In genomic region chr10:130969700-130970099, GRCh38 we compare ENCODE assay signal across 16 cellular contexts.
DNase-seq lines count a peak whose midpoint lies in the region; ATAC-seq and TF ChIP-seq lines count a peak whose summit lies in the region.
"Had no signal": no experiment of that assay in that cellular context is flagged by ENCODE, and none has a peak within 500 bp of the region (broad histone marks: within the 10 kb centered on the region; RNA-seq: fewer than 3 reads in every experiment).

No MANE protein-coding gene starts in this region.

- H3K36me3 ChIP-seq in right atrium auricular region (no peaks in the 10 kb centered on the region), heart left ventricle (no peaks in the 10 kb centered on the region), neuronal stem cell (replicated peaks in 1 of 2; ENCODE audit: control insufficient read depth in 2 of 2, insufficient read depth in 2 of 2, low read length in 2 of 2) (no peaks in the 10 kb centered on the region)
- H3K36me3 ChIP-seq: BLaER1 treated with 17β-estradiol and CSF1 and Interleukin-3, amounts not matched to agents 10 nM and 100 nM had no signal

- TF ChIP-seq POLR2A in heart left ventricle (IDR thresholded peaks at IDR 0.05): no peak

- H3K4me3 ChIP-seq in right atrium auricular region (no peak overlapping the region), heart left ventricle (no peak overlapping the region), neuronal stem cell (ENCODE audit: low read length in 2 of 2) (no peak overlapping the region)
- H3K4me3 ChIP-seq: A549; BLaER1 treated with 17β-estradiol and CSF1 and Interleukin-3, amounts not matched to agents 10 nM and 100 nM had no signal

- no peaks in the 10 kb centered on the region for H3K4me1 ChIP-seq in right atrium auricular region
- no peaks in the 10 kb centered on the region for H3K4me1 ChIP-seq in heart left ventricle
- H3K4me1 ChIP-seq in neuronal stem cell (ENCODE audit: control insufficient read depth in 2 of 2, insufficient read depth in 1 of 2, low read depth in 1 of 2, low read length in 2 of 2): no peaks in the 10 kb centered on the region
- H3K4me1 ChIP-seq: A549, Caco-2 had no signal

- TF ChIP-seq CTCF in right atrium auricular region (IDR thresholded peaks at IDR 0.05) (no peak), heart left ventricle (IDR thresholded peaks at IDR 0.05) (no peak)

- H3K27me3 ChIP-seq in right atrium auricular region: no peaks in the 10 kb centered on the region
- H3K27me3 ChIP-seq in heart left ventricle: peaks cover 0 to 14% (median 0%) of the 10 kb centered on the region in 9 donors
- H3K27me3 ChIP-seq in neuronal stem cell (ENCODE audit: control insufficient read depth in 3 of 3, insufficient read depth in 3 of 3, low read depth in 1 of 3, low read length in 3 of 3): no peaks in the 10 kb centered on the region
- H3K27me3 ChIP-seq: BLaER1 treated with 17β-estradiol and CSF1 and Interleukin-3, amounts not matched to agents 10 nM and 100 nM had no signal

- H3K79me1 ChIP-seq in neuronal stem cell (ENCODE audit: low read depth, low read length): peaks cover 3% of the 10 kb centered on the region

- no peak overlapping the region for H2AK5ac ChIP-seq in neuronal stem cell (ENCODE audit: low read depth, low read length)

- H3K9me3 ChIP-seq in right atrium auricular region (no peaks in the 10 kb centered on the region), heart left ventricle (no peaks in the 10 kb centered on the region), neuronal stem cell (replicated peaks in 1 of 2; ENCODE audit: control insufficient read depth in 2 of 2, insufficient read depth in 1 of 2, low read depth in 1 of 2, low read length in 2 of 2) (peaks cover 0 to 4% of the 10 kb centered on the region in 2 donors)
- H3K9me3 ChIP-seq: A549, Caco-2 had no signal

- H2BK15ac ChIP-seq in neuronal stem cell (ENCODE audit: low read length): no peak overlapping the region

- no peak overlapping the region for H2AFZ ChIP-seq in neuronal stem cell (ENCODE audit: low read length)

- no peak overlapping the region for H2BK120ac ChIP-seq in neuronal stem cell (ENCODE audit: low read depth, low read length)

- H3K4me2 ChIP-seq in neuronal stem cell (ENCODE audit: insufficient read depth, low read length, poor library complexity, severe bottlenecking): no peak overlapping the region
- H3K4me2 ChIP-seq: A549; BLaER1 treated with 17β-estradiol and CSF1 and Interleukin-3, amounts not matched to agents 10 nM and 100 nM had no signal

- H2BK5ac ChIP-seq in neuronal stem cell (ENCODE audit: low read length): no peak overlapping the region

- intact Hi-C loops in heart left ventricle (cut with DNase I): no loop called here

- no peak overlapping the region for H3K14ac ChIP-seq in neuronal stem cell (ENCODE audit: low read length)

- H3K23ac ChIP-seq in neuronal stem cell (ENCODE audit: low read depth, low read length, poor library complexity): no peak overlapping the region

- no peak for ATAC-seq in heart left ventricle
- ATAC-seq: A549; CD8-positive, alpha-beta T cell had no signal

- H4K91ac ChIP-seq in neuronal stem cell (ENCODE audit: low read depth, low read length, poor library complexity): no peak overlapping the region

- H3K27ac ChIP-seq in right atrium auricular region (no peak overlapping the region), heart left ventricle (no peak overlapping the region), neuronal stem cell (replicated peaks; ENCODE audit: low read length) (no peak overlapping the region)
- H3K27ac ChIP-seq: 22Rv1; A549; BLaER1 treated with 17β-estradiol and CSF1 and Interleukin-3, amounts not matched to agents 10 nM and 100 nM; C4-2B had no signal

- H3K18ac ChIP-seq in neuronal stem cell (ENCODE audit: low read length): no peak overlapping the region

- no peak overlapping the region for H2BK12ac ChIP-seq in neuronal stem cell (ENCODE audit: low read length)

- no peak overlapping the region for H3K4ac ChIP-seq in neuronal stem cell (ENCODE audit: low read length)

- 86 to 88% (median 88%) methylated on average over 15 of the region's 15 CpGs for WGBS in heart left ventricle, 4 donors
- no CpG with 5 or more reads among the region's 15 CpGs for WGBS in neuronal stem cell (ENCODE audit: extremely low coverage in 2 of 2, insufficient read length in 2 of 2, insufficient replicate concordance in 1 of 2), 2 donors

- peak overlapping the region; percentile 30 for H3K9ac ChIP-seq in neuronal stem cell (ENCODE audit: low read depth, low read length, poor library complexity)
- H3K9ac ChIP-seq: BLaER1 treated with 17β-estradiol and CSF1 and Interleukin-3, amounts not matched to agents 10 nM and 100 nM had no signal

- H4K8ac ChIP-seq in neuronal stem cell (ENCODE audit: low read depth, low read length): no peak overlapping the region

- peak; percentile 23 for DNase-seq in right atrium auricular region (ENCODE audit: low spot score)
- DNase-seq in heart left ventricle: no peak
- DNase-seq in neuronal stem cell (ENCODE audit: low spot score): no peak
- DNase-seq in T-helper 1 cell: no peak
- no peak for DNase-seq in KG1 (lab: John Stamatoyannopoulos, UW)
- DNase-seq: AML-193; Caco-2; Calu3; CD4-positive, alpha-beta T cell; CD8-positive, alpha-beta T cell; DMS79 treated with DMSO at 0.1 percent for 48 hours; GF-D8 had no signal
